Comparison of ENCODE assay signal across 8 cellular contexts in genomic region chr10:78974409-78975317, GRCh38.
DNase-seq lines count a peak whose midpoint lies in the region; ATAC-seq and TF ChIP-seq lines count a peak whose summit lies in the region.

No MANE protein-coding gene starts in this region.

- H3K9me3 Mint-ChIP-seq in IgD-negative memory B cell: no peaks in the 10 kb centered on the region
- H3K9me3 Mint-ChIP-seq in glutamatergic neuron (ENCODE audit: unreplicated experiment): peaks cover 14% of the 10 kb centered on the region

- H3K27me3 ChIP-seq in parathyroid adenoma (ENCODE audit: control insufficient read depth, insufficient read depth, low read length) (no peaks in the 10 kb centered on the region), tibial artery (no peaks in the 10 kb centered on the region)

- intact Hi-C loops in tibial artery (cut with DNase I; ENCODE audit: low total_unique reads): loop anchor here (5.0 to 10.0 kb wide), 2 partner anchors 170 to 183 kb away; no protein-coding TSS in a partner anchor

- peak overlapping the region; percentile 72 for H3K4me2 ChIP-seq in parathyroid adenoma (ENCODE audit: low read length)

- peaks cover 9% of the 10 kb centered on the region for H3K79me2 ChIP-seq in parathyroid adenoma

- H3K9me3 ChIP-seq in ES-I3 (ENCODE audit: control insufficient read depth, insufficient read depth, low read length): no peaks in the 10 kb centered on the region
- no peaks in the 10 kb centered on the region for H3K9me3 ChIP-seq in parathyroid adenoma (ENCODE audit: control insufficient read depth, low read length)
- no peaks in the 10 kb centered on the region for H3K9me3 ChIP-seq in tibial artery

- peak overlapping the region; percentile 99 for H3K27ac ChIP-seq in parathyroid adenoma
- peak overlapping the region; percentile 97 to 100 for H3K27ac ChIP-seq in tibial artery

- H3K27ac Mint-ChIP-seq in IgD-negative memory B cell: peak overlapping the region in 1 of 3 donors; percentile 47
- peak overlapping the region; percentile 98 for H3K27ac Mint-ChIP-seq in glutamatergic neuron (ENCODE audit: unreplicated experiment)

- H3K4me1 Mint-ChIP-seq in IgD-negative memory B cell (peaks cover 6 to 11% (median 7%) of the 10 kb centered on the region in 3 donors), glutamatergic neuron (ENCODE audit: low read depth, unreplicated experiment) (peaks cover 27% of the 10 kb centered on the region)

- H3K4me1 ChIP-seq in ES-I3 (ENCODE audit: insufficient read depth, low read length) (peaks cover 30% of the 10 kb centered on the region), parathyroid adenoma (peaks cover 66% of the 10 kb centered on the region), tibial artery (peaks cover 7 to 32% (median 24%) of the 10 kb centered on the region in 4 donors)

- H2AFZ ChIP-seq in parathyroid adenoma: peak overlapping the region; percentile 67

- no peak for ATAC-seq in HG02763 (IDR thresholded peaks at IDR 0.05; ENCODE audit: unreplicated experiment)

- H3K4me3 Mint-ChIP-seq in IgD-negative memory B cell (peak overlapping the region; percentile 76 to 88 (median 84)), glutamatergic neuron (ENCODE audit: unreplicated experiment) (peak overlapping the region; percentile 87)

- H3K4me3 ChIP-seq in parathyroid adenoma (ENCODE audit: low read depth, low read length) (peak overlapping the region; percentile 38), tibial artery (peak overlapping the region; percentile 56 to 65)

- DNase-seq in SK-MEL-5 (ENCODE audit: low read depth, low spot score): peak; percentile 87
- DNase-seq in activated naive CD4-positive, alpha-beta T cell treated with anti-CD3 and anti-CD28 coated beads, Interleukin-2, amount 50 U/mL, for 16 hours: peak; percentile 72
- peak; percentile 66 for DNase-seq in glutamatergic neuron
- peak; percentile 89 to 93 for DNase-seq in tibial artery

- H3K27me3 Mint-ChIP-seq in IgD-negative memory B cell (peaks cover 33% of the 10 kb centered on the region), glutamatergic neuron (ENCODE audit: unreplicated experiment) (peaks cover 26% of the 10 kb centered on the region)

- H3K9ac ChIP-seq in ES-I3 (ENCODE audit: low read depth, low read length): peak overlapping the region; percentile 31
- no peak overlapping the region for H3K9ac ChIP-seq in parathyroid adenoma

- in situ Hi-C loops in SK-MEL-5 (cut with HindIII; ENCODE audit: low pct_unique_long_range_greater_than_20kb, low sequenced_read_pairs): no loop called here

- H3K36me3 ChIP-seq in ES-I3 (ENCODE audit: insufficient read depth, low read length): no peaks in the 10 kb centered on the region
- no peaks in the 10 kb centered on the region for H3K36me3 ChIP-seq in parathyroid adenoma (ENCODE audit: control insufficient read depth, insufficient read depth, low read length)
- H3K36me3 ChIP-seq in tibial artery: no peaks in the 10 kb centered on the region

- TF ChIP-seq CTCF in glutamatergic neuron (IDR thresholded peaks at IDR 0.05; ENCODE audit: partially characterized antibody, unreplicated experiment) (peak; percentile 64), parathyroid adenoma (IDR thresholded peaks at IDR 0.05) (peak; percentile 52), tibial artery (IDR thresholded peaks at IDR 0.05) (peak in 1 of 2 experiments; percentile 28)

- no peaks in the 10 kb centered on the region for H3K36me3 Mint-ChIP-seq in IgD-negative memory B cell
- no peaks in the 10 kb centered on the region for H3K36me3 Mint-ChIP-seq in glutamatergic neuron (ENCODE audit: unreplicated experiment)
